In genomic region chr15:41562784-41563198, GRCh38 we compare ENCODE assay signal across 23 cellular contexts. TPM values are rescaled to one million over a fixed set of nuclear protein-coding genes. Genes with fewer than 3 reads are reported as not detected.
DNase-seq lines count a peak whose midpoint lies in the region; ATAC-seq and TF ChIP-seq lines count a peak whose summit lies in the region.
"Had no signal": no experiment of that assay in that cellular context is flagged by ENCODE, and none has a peak within 500 bp of the region (broad histone marks: within the 10 kb centered on the region; RNA-seq: fewer than 3 reads in every experiment).

No MANE protein-coding gene starts in this region.

- H3K9ac ChIP-seq in PC-3 (ENCODE audit: low read length): no peak overlapping the region
- H3K9ac ChIP-seq: BLaER1 treated with 17β-estradiol and CSF1 and Interleukin-3, amounts not matched to agents 10 nM and 100 nM had no signal

- H3K4me2 ChIP-seq in PC-3 (ENCODE audit: low read length): no peak overlapping the region

- H3K9me3 ChIP-seq in mesodermal cell (ENCODE audit: control insufficient read depth, low read length) (no peaks in the 10 kb centered on the region), PC-3 (ENCODE audit: low read length) (no peaks in the 10 kb centered on the region)
- H3K9me3 ChIP-seq: BLaER1 treated with 17β-estradiol and CSF1 and Interleukin-3, amounts not matched to agents 10 nM and 100 nM; upper lobe of right lung had no signal

- H3K79me2 ChIP-seq in PC-3 (ENCODE audit: low read length): 0 out of 2 replicates have a peak, but pooled peaks cover 6% of the 10 kb centered on the region

- peak overlapping the region in 2 of 5 experiments; percentile 28 to 39 for H3K4me3 Mint-ChIP-seq in brain
- H3K4me3 Mint-ChIP-seq: dendritic cell treated with granulocyte-macrophage colony-stimulating factor and Interleukin-4, amounts not matched to agents 40 ng/mL and 50 ng/mL, for 4 days; stimulated activated effector memory CD8-positive, alpha-beta T cell treated with anti-CD3 and anti-CD28 coated beads, Interleukin-12 subunit alpha, Interleukin-12 subunit beta, amount 100 ng/mL, for 72 hours had no signal

- H4K20me1 ChIP-seq in PC-3 (ENCODE audit: low read length): no peaks in the 10 kb centered on the region

- peaks cover 79% of the 10 kb centered on the region for H3K4me1 ChIP-seq in mesodermal cell (ENCODE audit: control insufficient read depth, insufficient read depth, low read length, poor library complexity, severe bottlenecking)
- H3K4me1 ChIP-seq in PC-3 (ENCODE audit: insufficient read depth, low read length): peaks cover 16% of the 10 kb centered on the region

- H3K27ac ChIP-seq in mesodermal cell (ENCODE audit: low read depth, low read length, severe bottlenecking): peak overlapping the region; percentile 84
- no peak overlapping the region for H3K27ac ChIP-seq in PC-3 (ENCODE audit: low read length)
- H3K27ac ChIP-seq: 22Rv1; BLaER1 treated with 17β-estradiol and CSF1 and Interleukin-3, amounts not matched to agents 10 nM and 100 nM; upper lobe of right lung had no signal

- POLR2A ChIA-PET in PC-3 (lab: Charles Lee; ENCODE audit: unreplicated experiment): no interaction called here

- H3K4me3 ChIP-seq in mesodermal cell (ENCODE audit: extremely low read depth, insufficient read depth, low read length, poor library complexity, severe bottlenecking) (no peak overlapping the region), PC-3 (ENCODE audit: low read length) (no peak overlapping the region)
- H3K4me3 ChIP-seq: BLaER1 treated with 17β-estradiol and CSF1 and Interleukin-3, amounts not matched to agents 10 nM and 100 nM; upper lobe of right lung had no signal

- intact Hi-C loops in PC-3 (cut with micrococcal nuclease): no loop called here

- DNase-seq in DMS 273 (lab: John Stamatoyannopoulos, UW; ENCODE audit: unreplicated experiment) (peak; percentile 21), DMS 273 treated with DMSO at 0.1 percent for 48 hours (lab: John Stamatoyannopoulos, UW) (no peak), superior temporal gyrus (ENCODE audit: extremely low spot score) (peak; percentile 39), PC-3 (no peak), ACHN (no peak)
- DNase-seq: activated CD4-positive, alpha-beta T cell treated with anti-CD3 and anti-CD28 coated beads for 1 hour; activated naive CD4-positive, alpha-beta T cell treated with Interleukin-2 at 50 U/mL for 16 hours; DMS79 treated with DMSO at 0.1 percent for 48 hours; erythroblast; NCI-H1092; NK-92 treated with Interleukin-12 subunit alpha and Interleukin-12 subunit beta, amount 100 ng/mL, for 24 hours; occipital lobe; SHP77 treated with DMSO at 0.1 percent for 48 hours; T-helper 2 cell; upper lobe of right lung had no signal

- peaks cover 3% of the 10 kb centered on the region for H3K27me3 Mint-ChIP-seq in brain

- no TSS peak for BruUV-seq in PC-3 (replicated peaks; lab: Mats Ljungman, UMichigan)

- no peak for ATAC-seq in PC-3
- ATAC-seq in GM18517 (IDR thresholded peaks at IDR 0.05; ENCODE audit: unreplicated experiment): no peak
- ATAC-seq: stimulated activated effector memory CD8-positive, alpha-beta T cell treated with anti-CD3 and anti-CD28 coated beads, Interleukin-12 subunit alpha, Interleukin-12 subunit beta, amount 100 ng/mL, for 72 hours; upper lobe of right lung had no signal

- no peaks in the 10 kb centered on the region for H3K9me3 Mint-ChIP-seq in brain
- H3K9me3 Mint-ChIP-seq: dendritic cell treated with granulocyte-macrophage colony-stimulating factor and Interleukin-4, amounts not matched to agents 40 ng/mL and 50 ng/mL, for 4 days; stimulated activated effector memory CD8-positive, alpha-beta T cell treated with anti-CD3 and anti-CD28 coated beads, Interleukin-12 subunit alpha, Interleukin-12 subunit beta, amount 100 ng/mL, for 72 hours had no signal

- H2AFZ ChIP-seq in PC-3 (ENCODE audit: low read length): no peak overlapping the region

- H3K9me2 ChIP-seq in PC-3 (replicated peaks; ENCODE audit: low read length): no peaks in the 10 kb centered on the region

- in situ Hi-C loops in ACHN (cut with HindIII; ENCODE audit: low pct_ligation_motif_present, low pct_unique_long_range_greater_than_20kb, low sequenced_read_pairs): no loop called here

- H3F3A ChIP-seq in PC-3 (ENCODE audit: low read length, unreplicated experiment): no peaks in the 10 kb centered on the region

- no peaks in the 10 kb centered on the region for H3K27me3 ChIP-seq in PC-3 (ENCODE audit: low read length)
- H3K27me3 ChIP-seq: upper lobe of right lung had no signal

- H3K4me1 Mint-ChIP-seq in brain: peaks cover 88% of the 10 kb centered on the region

- CTCF ChIA-PET in PC-3 (lab: Charles Lee): no interaction called here

- peak overlapping the region; percentile 60 to 93 (median 89) for H3K27ac Mint-ChIP-seq in brain
- H3K27ac Mint-ChIP-seq: dendritic cell treated with granulocyte-macrophage colony-stimulating factor and Interleukin-4, amounts not matched to agents 40 ng/mL and 50 ng/mL, for 4 days; stimulated activated effector memory CD8-positive, alpha-beta T cell treated with anti-CD3 and anti-CD28 coated beads, Interleukin-12 subunit alpha, Interleukin-12 subunit beta, amount 100 ng/mL, for 72 hours had no signal

- H3K36me3 ChIP-seq in mesodermal cell (ENCODE audit: control insufficient read depth, insufficient read depth, low read length): peaks cover 46% of the 10 kb centered on the region
- H3K36me3 ChIP-seq in PC-3 (ENCODE audit: low read depth, low read length): no peaks in the 10 kb centered on the region
- H3K36me3 ChIP-seq: upper lobe of right lung had no signal

- 71 to 81% methylated on average over 3 of the region's 4 CpGs for WGBS in mesodermal cell (ENCODE audit: insufficient coverage in 2 of 2), 2 experiments

- H3K36me3 Mint-ChIP-seq in brain: no peaks in the 10 kb centered on the region

- TF ChIP-seq CTCF in brain (conservative IDR thresholded peaks at IDR 0.05) (no peak), PC-3 (conservative IDR thresholded peaks at IDR 0.05; ENCODE audit: low read depth, low read length) (no peak)

RNA-seq across cellular contexts. Expression of gene TYRO3, which starts 3.8 kb away (rescaled TPM):
- polyA plus RNA-seq in brain (ENCODE audit: insufficient read depth, low read depth, low replicate concordance): 72.1 TPM
- polyA plus RNA-seq in mesodermal cell (2013, experiment 1 of 2): 81.7 TPM
- 79.1 TPM for polyA plus RNA-seq in mesodermal cell (2013, experiment 2 of 2)
- 20.0 and 23.5 TPM in 2 replicates for total RNA-seq in PC-3 (2014; rRNA removed)

RNA-seq across cellular contexts. Expression of gene RPAP1, which starts 18.7 kb away (rescaled TPM):
- polyA plus RNA-seq in brain (ENCODE audit: insufficient read depth, low read depth, low replicate concordance): 22.6 TPM
- 38.0 TPM for polyA plus RNA-seq in mesodermal cell (2013, experiment 1 of 2)
- polyA plus RNA-seq in mesodermal cell (2013, experiment 2 of 2): 26.4 TPM
- 28.4 and 51.1 TPM in 2 replicates for total RNA-seq in PC-3 (2014; rRNA removed)

RNA-seq across cellular contexts. Expression of gene LTK, which starts 49.2 kb away (rescaled TPM):
- 2.4 TPM for polyA plus RNA-seq in brain (ENCODE audit: insufficient read depth, low read depth, low replicate concordance)
- 1.8 TPM for polyA plus RNA-seq in mesodermal cell (2013, experiment 1 of 2)
- polyA plus RNA-seq in mesodermal cell (2013, experiment 2 of 2): 2.2 TPM
- 0.07 and 0.29 TPM in 2 replicates for total RNA-seq in PC-3 (2014; rRNA removed)
- total RNA-seq: occipital lobe had no signal
- polyA plus RNA-seq: keratinocyte had no signal

Comparison
In these comparisons a context has a peak if more than half of its experiments do, and no peak if none do; other contexts are left out.
1. DNase-seq: peak in DMS 273 (single experiment) and superior temporal gyrus (single experiment); none in DMS 273 treated with DMSO at 0.1 percent for 48 hours (single experiment), PC-3 (single experiment) and ACHN (single experiment).